In the genomic region with DNA sequence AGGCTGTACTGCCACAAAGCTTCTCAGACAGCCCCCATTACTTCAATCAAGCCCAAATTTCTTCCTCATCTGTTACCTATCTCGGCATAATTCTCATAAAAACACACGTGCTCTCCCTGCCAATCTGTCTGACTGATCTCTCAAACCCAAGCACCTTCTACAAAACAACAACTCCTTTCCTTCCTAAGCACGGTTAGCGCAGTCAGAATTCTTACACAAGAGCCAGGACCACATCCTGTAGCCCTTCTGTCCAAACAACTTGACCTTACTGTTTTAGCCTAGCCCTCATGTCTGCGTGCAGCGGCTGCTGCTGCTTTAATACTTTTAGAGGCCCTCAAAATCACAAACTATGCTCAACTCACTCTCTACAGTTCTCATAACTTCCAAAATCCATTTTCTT, we compare ENCODE assay signal across 11 cellular contexts. TPM values are rescaled to one million over a fixed set of nuclear protein-coding genes. Genes with fewer than 3 reads are reported as not detected.
A peak's percentile ranks its signal among the peaks of the same experiment; 100 is the strongest.
DNase-seq lines count a peak whose midpoint lies in the region; ATAC-seq and TF ChIP-seq lines count a peak whose summit lies in the region.
"Not testable (repeated sequence)": the region's sequence is repeated elsewhere in the genome, so short reads cannot be mapped to it uniquely, and the experiment has no call there.
"Had no signal": no experiment of that assay in that cellular context is flagged by ENCODE, and none has a peak within 500 bp of the region (broad histone marks: within the 10 kb centered on the region; RNA-seq: fewer than 3 reads in every experiment).

No MANE protein-coding gene starts in this region.

- H3K27me3 Mint-ChIP-seq in CD14-positive monocyte (ENCODE audit: low read depth in 3 of 3); MCF 10A (ENCODE audit: insufficient read depth, unreplicated experiment); natural killer cell (ENCODE audit: low read depth in 2 of 2): not testable (repeated sequence)

- peak overlapping the region in 5 of 7 donors; percentile 12 to 91 (median 34) for H3K27ac Mint-ChIP-seq in CD14-positive monocyte
- H3K27ac Mint-ChIP-seq in MCF 10A (ENCODE audit: low read depth, unreplicated experiment) = peak overlapping the region; percentile 52
- peak overlapping the region; percentile 54 to 75 for H3K27ac Mint-ChIP-seq in natural killer cell

- not testable (repeated sequence) for ATAC-seq in natural killer cell

- H3K4me3 ChIP-seq in HUES6 (ENCODE audit: low read depth, low read length) = peak overlapping the region; percentile 47; the same call in 1 of the 2 replicates
- H3K4me3 ChIP-seq in NB4 (ENCODE audit: low read depth, low read length) = not testable (repeated sequence)
- peak overlapping the region; percentile 13 for H3K4me3 ChIP-seq in iPS-15b (ENCODE audit: low read depth, low read length)

- peak overlapping the region; percentile 50; the same call in 1 of the 2 replicates for H3K27ac ChIP-seq in HUES6 (ENCODE audit: low read depth, low read length)

- H3K27me3 ChIP-seq in HUES6 (ENCODE audit: control insufficient read depth, insufficient read depth, low read length); iPS-15b (ENCODE audit: control insufficient read depth, insufficient read depth, low read length): not testable (repeated sequence)

- H3K4me3 Mint-ChIP-seq in CD14-positive monocyte = peak overlapping the region in 1 of 2 donors; percentile 40
- H3K4me3 Mint-ChIP-seq in MCF 10A (ENCODE audit: unreplicated experiment) = not testable (repeated sequence)
- peak overlapping the region; percentile 51 for H3K4me3 Mint-ChIP-seq in natural killer cell

- BruUV-seq in MCF 10A (replicated peaks; lab: Mats Ljungman, UMichigan) = not testable (repeated sequence)

- H3K9me3 Mint-ChIP-seq in CD14-positive monocyte; MCF 10A (ENCODE audit: unreplicated experiment); natural killer cell: not testable (repeated sequence)

- intact Hi-C loops in CD14-positive monocyte (cut with micrococcal nuclease); MCF 10A (cut with micrococcal nuclease); natural killer cell (cut with micrococcal nuclease): not testable (repeated sequence)

- POLR2A ChIA-PET in MCF 10A (lab: Yijun Ruan, JAX) = not testable (repeated sequence)

- H3K4me1 Mint-ChIP-seq in CD14-positive monocyte (peaks cover 15% of the 10 kb centered on the region), natural killer cell (peaks cover 37 to 41% of the 10 kb centered on the region in 2 donors)
- H3K4me1 Mint-ChIP-seq in MCF 10A (ENCODE audit: insufficient read depth, unreplicated experiment) = not testable (repeated sequence)

- TF ChIP-seq POLR2A in NB4 (IDR thresholded peaks at IDR 0.05; ENCODE audit: extremely low read depth, insufficient read length) = not testable (repeated sequence)

- H3K36me3 ChIP-seq in HUES6 (ENCODE audit: control insufficient read depth, insufficient read depth, low read length) = peaks cover 44% of the 10 kb centered on the region
- H3K36me3 ChIP-seq in iPS-15b (ENCODE audit: control insufficient read depth, insufficient read depth, low read length) = not testable (repeated sequence)

- H3K36me3 Mint-ChIP-seq in CD14-positive monocyte (peaks cover 53 to 65% of the 10 kb centered on the region in 2 donors), MCF 10A (ENCODE audit: insufficient read depth, unreplicated experiment) (peaks cover 74% of the 10 kb centered on the region), natural killer cell (peaks cover 20% of the 10 kb centered on the region)

- H3K4me1 ChIP-seq in HUES6 (ENCODE audit: control insufficient read depth, insufficient read depth, low read length) (peaks cover 38% of the 10 kb centered on the region), iPS-15b (ENCODE audit: control insufficient read depth, insufficient read depth, low read length) (peaks cover 27% of the 10 kb centered on the region)

- not testable (repeated sequence) for TF ChIP-seq CTCF in CD14-positive monocyte (IDR thresholded peaks at IDR 0.05); NB4 (IDR thresholded peaks at IDR 0.05; ENCODE audit: low read depth, low read length); MCF 10A (IDR thresholded peaks at IDR 0.05; ENCODE audit: unreplicated experiment); natural killer cell (IDR thresholded peaks at IDR 0.05)

- not testable (repeated sequence) for H3K9me3 ChIP-seq in HUES6 (ENCODE audit: control insufficient read depth, insufficient read depth, low read depth, low read length); iPS-15b (ENCODE audit: control insufficient read depth, insufficient read depth, low read length)

- not testable (repeated sequence) for DNase-seq in CD14-positive monocyte (ENCODE audit: low spot score); MCF 10A (ENCODE audit: unreplicated experiment); natural killer cell
- DNase-seq in NB4 (ENCODE audit: low read depth) (peak; percentile 79), UCSD-AML1 (lab: John Stamatoyannopoulos, UW; ENCODE audit: unreplicated experiment) (peak; percentile 13)

- CTCF ChIA-PET in MCF 10A (lab: Yijun Ruan, JAX) = not testable (repeated sequence)

- peak overlapping the region; percentile 93 for H3K9ac ChIP-seq in HUES6 (ENCODE audit: low read length)
- not testable (repeated sequence) for H3K9ac ChIP-seq in iPS-15b (ENCODE audit: low read depth, low read length)

RNA-seq across cellular contexts. Expression of a gene that starts 22.2 kb away (rescaled TPM):
- not detected for polyA plus RNA-seq in CD14-positive monocyte
- 5.7 and 5.9 TPM in 2 replicates for total RNA-seq in MCF 10A (2022)
- total RNA-seq in natural killer cell = not detected
- total RNA-seq: B cell; CD4-positive, CD25-positive, alpha-beta regulatory T cell; CD8-positive, alpha-beta memory T cell; HT-29 had no signal
- polyA plus RNA-seq: CD4-positive, CD25-positive, alpha-beta regulatory T cell; CD8-positive, alpha-beta memory T cell had no signal

RNA-seq across cellular contexts. Expression of a gene that starts 26.4 kb away (rescaled TPM):
- polyA plus RNA-seq in CD14-positive monocyte = 10 to 100 TPM; 29.8 to 37.0 TPM
- total RNA-seq in MCF 10A (2022) (83.1 and 100.0 TPM in 2 replicates), natural killer cell (10 to 100 TPM; 29.2 to 31.2 (median 30.6) TPM)
- total RNA-seq: HT-29 had no signal
